Comparison of ENCODE assay signal across 18 cellular contexts in the genomic region with DNA sequence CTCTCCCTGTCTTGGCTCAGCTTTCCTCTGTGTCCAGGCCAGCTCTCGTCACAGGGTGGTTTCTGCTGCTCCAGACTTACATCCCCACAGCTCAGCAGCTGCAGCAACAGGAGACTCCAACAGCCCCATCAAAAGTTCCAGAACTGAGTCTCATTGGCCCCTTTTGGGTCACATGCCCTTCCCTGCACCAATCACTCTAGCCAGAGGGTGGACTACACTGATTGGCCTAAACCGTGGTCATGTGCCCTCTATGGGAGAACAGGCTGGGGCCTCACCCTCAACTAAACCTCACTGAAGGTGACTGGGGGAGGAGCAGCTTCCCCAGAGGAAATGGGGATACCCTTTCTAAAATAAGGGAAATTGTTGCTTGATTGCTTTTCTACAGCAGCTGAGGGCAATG. TPM values are rescaled to one million over a fixed set of nuclear protein-coding genes. Genes with fewer than 3 reads are reported as not detected.
"Had no signal": no experiment of that assay in that cellular context is flagged by ENCODE, and none has a peak within 500 bp of the region (broad histone marks: within the 10 kb centered on the region; RNA-seq: fewer than 3 reads in every experiment).

No MANE protein-coding gene starts in this region.

- H3K4me3 ChIP-seq: body of pancreas, esophagus squamous epithelium had no signal

- H3K27me3 ChIP-seq: body of pancreas had no signal

- H3K4me1 ChIP-seq: body of pancreas, esophagus squamous epithelium had no signal

- H3K27ac ChIP-seq: body of pancreas, esophagus squamous epithelium had no signal

- DNase-seq: activated CD4-positive, alpha-beta T cell treated with anti-CD3 and anti-CD28 coated beads for 1 hour; activated CD8-positive, alpha-beta memory T cell treated with anti-CD3 and anti-CD28 coated beads, Interleukin-2, amount 50 U/mL, for 48 hours; activated naive CD8-positive, alpha-beta T cell treated with anti-CD3 and anti-CD28 coated beads for 36 hours; amygdala; body of pancreas; cortex of kidney; effector CD4-positive, alpha-beta T cell; esophagus squamous epithelium; hypothalamus; kidney glomerular epithelial cell; left ventricle myocardium superior; naive thymus-derived CD8-positive, alpha-beta T cell; T-helper 9 cell had no signal

- H3K9me3 ChIP-seq: body of pancreas, esophagus squamous epithelium had no signal

- H3K36me3 ChIP-seq: esophagus squamous epithelium had no signal

- ATAC-seq: body of pancreas; left ventricle myocardium superior; naive thymus-derived CD8-positive, alpha-beta T cell; stimulated activated effector memory CD8-positive, alpha-beta T cell treated with anti-CD3 and anti-CD28 coated beads, Interleukin-12 subunit alpha, Interleukin-12 subunit beta, amount 100 ng/mL, for 72 hours had no signal

RNA-seq across cellular contexts. Expression of a gene that starts 44.4 kb away (rescaled TPM):
- total RNA-seq: activated naive CD8-positive, alpha-beta T cell treated with anti-CD3 and anti-CD28 coated beads for 36 hours; activated T-helper 1 cell treated with anti-CD3 and anti-CD28 coated beads, Interleukin-12 subunit alpha, Interleukin-12 subunit beta, Interleukin-2, Interleukin-4 antibody, amounts not matched to agents 30 ng/mL and 10 ng/mL and 1 ng/mL, durations not matched to agents 14 hours and 24 hours and 36 hours; fibroblast of villous mesenchyme; left ventricle myocardium superior; naive thymus-derived CD8-positive, alpha-beta T cell; renal cortical epithelial cell; ureter had no signal
- polyA plus RNA-seq: naive thymus-derived CD8-positive, alpha-beta T cell had no signal
